Comparison of ENCODE assay signal across 8 cellular contexts in the genomic region with DNA sequence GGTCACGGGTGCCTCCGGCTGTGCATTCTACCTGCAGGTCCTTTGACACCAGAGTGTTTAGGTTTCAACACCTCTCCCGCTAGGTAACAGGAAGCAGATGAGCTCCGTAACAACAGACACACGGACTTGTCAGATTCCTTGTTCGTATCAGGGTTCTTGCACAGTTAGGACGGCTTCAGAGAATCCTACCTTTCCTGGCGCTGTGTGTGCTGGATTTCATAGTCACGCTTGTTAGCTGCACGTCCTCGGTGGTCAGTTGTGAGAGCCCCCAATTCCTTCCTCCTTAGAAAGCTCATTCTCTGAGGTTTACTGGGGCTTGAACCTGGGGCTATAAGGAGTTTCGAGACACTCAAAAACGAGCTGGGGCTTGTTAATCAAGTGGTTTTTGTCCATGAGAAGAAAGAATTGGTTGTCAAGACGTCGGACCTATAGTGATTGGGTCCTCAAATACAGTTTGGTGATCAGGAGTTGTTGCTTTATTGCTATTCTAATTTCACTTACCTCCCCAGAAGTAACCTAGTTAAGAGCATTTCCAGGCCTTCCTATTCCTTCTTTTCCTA. TPM values are rescaled to one million over a fixed set of nuclear protein-coding genes. Genes with fewer than 3 reads are reported as not detected.
DNase-seq lines count a peak whose midpoint lies in the region; ATAC-seq, FAIRE-seq and TF ChIP-seq lines count a peak whose summit lies in the region.

No MANE protein-coding gene starts in this region.

- H4K20me1 ChIP-seq in OCI-LY7 (ENCODE audit: insufficient read depth, low read length), result no peaks in the 10 kb centered on the region

- peak overlapping the region; percentile 98 for H3K27ac Mint-ChIP-seq in activated CD4-positive, alpha-beta T cell treated with anti-CD3 and anti-CD28 coated beads for 36 hours
- peak overlapping the region; percentile 97 for H3K27ac Mint-ChIP-seq in endothelial cell (ENCODE audit: unreplicated experiment)

- H3K4me2 ChIP-seq in OCI-LY7 (ENCODE audit: low read length), result peak overlapping the region; percentile 82

- TSS peak; percentile 68 for BruUV-seq in OCI-LY7 (replicated peaks; lab: Mats Ljungman, UMichigan)

- no peak for DNase-seq in activated CD4-positive, alpha-beta T cell treated with anti-CD3 and anti-CD28 coated beads for 36 hours
- no peak for DNase-seq in activated CD4-positive, alpha-beta T cell treated with anti-CD3 and anti-CD28 coated beads for 48 hours
- peak; percentile 29 for DNase-seq in OCI-LY7 (ENCODE audit: low spot score)
- no peak for DNase-seq in endothelial cell (ENCODE audit: low spot score)
- DNase-seq in SKM-1 (lab: John Stamatoyannopoulos, UW; ENCODE audit: unreplicated experiment), result no peak
- DNase-seq in HTR-8/SVneo (ENCODE audit: insufficient read length, low spot score), result no peak

- POLR2A ChIA-PET in activated CD4-positive, alpha-beta T cell treated with anti-CD3 and anti-CD28 coated beads for 36 hours (lab: Charles Lee), result interaction anchor here (0.6 to 3.4 kb wide), 13 partner anchors 18 to 552 kb away, joined by 3 to 18 read pairs (median 4); a partner anchor contains a TSS
- POLR2A ChIA-PET in OCI-LY7 (lab: Charles Lee), result interaction anchor here (0.6 to 3.6 kb wide), 14 partner anchors 10 to 275 kb away, joined by 3 to 25 read pairs (median 4); a partner anchor contains a TSS

- no peak for FAIRE-seq in HTR-8/SVneo (lab: Jason Lieb, UNC)

- ATAC-seq in activated CD4-positive, alpha-beta T cell treated with anti-CD3 and anti-CD28 coated beads for 36 hours, result no peak
- ATAC-seq in HG03520 (IDR thresholded peaks at IDR 0.05; ENCODE audit: unreplicated experiment), result no peak

- H3K27me3 Mint-ChIP-seq in activated CD4-positive, alpha-beta T cell treated with anti-CD3 and anti-CD28 coated beads for 36 hours, result no peaks in the 10 kb centered on the region
- peaks cover 6% of the 10 kb centered on the region for H3K27me3 Mint-ChIP-seq in endothelial cell (ENCODE audit: unreplicated experiment)

- CTCF ChIA-PET in activated CD4-positive, alpha-beta T cell treated with anti-CD3 and anti-CD28 coated beads for 36 hours (lab: Charles Lee), result interaction anchor here (0.6 to 2.9 kb wide), 8 partner anchors 24 to 44 kb away, joined by 3 to 22 read pairs (median 4); a partner anchor contains a TSS
- CTCF ChIA-PET in OCI-LY7 (lab: Charles Lee; ENCODE audit: unreplicated experiment), result interaction anchor here (0.5 to 2.4 kb wide), 3 partner anchors 33 to 239 kb away, joined by 3 to 10 read pairs (median 4); a partner anchor contains a TSS

- H3K27ac ChIP-seq in OCI-LY7 (ENCODE audit: low read depth, low read length, poor library complexity, severe bottlenecking) (peak overlapping the region; percentile 54), neutrophil (peak overlapping the region; percentile 86)

- H3K36me3 ChIP-seq in OCI-LY7 (ENCODE audit: insufficient read depth, low read length) (peaks cover 5% of the 10 kb centered on the region), neutrophil (peaks cover 6% of the 10 kb centered on the region)

- no peaks in the 10 kb centered on the region for H3K9me3 Mint-ChIP-seq in activated CD4-positive, alpha-beta T cell treated with anti-CD3 and anti-CD28 coated beads for 36 hours (ENCODE audit: low read depth)
- H3K9me3 Mint-ChIP-seq in endothelial cell (ENCODE audit: unreplicated experiment), result no peaks in the 10 kb centered on the region

- H3K9me3 ChIP-seq in OCI-LY7 (ENCODE audit: low read length), result peaks cover 5% of the 10 kb centered on the region; the same call in 1 of the 2 replicates
- no peaks in the 10 kb centered on the region for H3K9me3 ChIP-seq in neutrophil

- peaks cover 44% of the 10 kb centered on the region for H3K36me3 Mint-ChIP-seq in activated CD4-positive, alpha-beta T cell treated with anti-CD3 and anti-CD28 coated beads for 36 hours (ENCODE audit: low read depth)
- peaks cover 2% of the 10 kb centered on the region for H3K36me3 Mint-ChIP-seq in endothelial cell (ENCODE audit: low read depth, unreplicated experiment)

- no peaks in the 10 kb centered on the region for H3K9me2 ChIP-seq in OCI-LY7 (ENCODE audit: insufficient read depth, low read length)

- intact Hi-C loops in activated CD4-positive, alpha-beta T cell treated with anti-CD3 and anti-CD28 coated beads for 36 hours (cut with DNase I, micrococcal nuclease), result loop anchor here in 1 of 2 experiments (2.0 to 10.0 kb wide), 4 partner anchors 447 to 868 kb away; a partner anchor contains a TSS
- intact Hi-C loops in OCI-LY7 (cut with micrococcal nuclease; ENCODE audit: unreplicated experiment), result loop anchor here (1.0 to 5.0 kb wide), 3 partner anchors 38 to 103 kb away; no protein-coding TSS in a partner anchor

- H3K4me3 Mint-ChIP-seq in activated CD4-positive, alpha-beta T cell treated with anti-CD3 and anti-CD28 coated beads for 36 hours, result peak overlapping the region; percentile 99
- H3K4me3 Mint-ChIP-seq in endothelial cell (ENCODE audit: unreplicated experiment), result peak overlapping the region; percentile 92

- H3K4me3 ChIP-seq in OCI-LY7 (ENCODE audit: low read depth, low read length, poor library complexity, severe bottlenecking), result peak overlapping the region; percentile 69
- peak overlapping the region; percentile 73 to 93 for H3K4me3 ChIP-seq in neutrophil (ENCODE audit: low read depth in 1 of 2, low read length in 1 of 2)

- H3K4me1 ChIP-seq in OCI-LY7 (ENCODE audit: insufficient read depth, low read length, poor library complexity, severe bottlenecking), result peaks cover 64% of the 10 kb centered on the region
- H3K4me1 ChIP-seq in neutrophil (ENCODE audit: control insufficient read depth in 1 of 2, insufficient read depth in 1 of 2, low read depth in 1 of 2, low read length in 1 of 2), result peaks cover 20 to 23% of the 10 kb centered on the region in 2 experiments

- H2AFZ ChIP-seq in OCI-LY7 (ENCODE audit: low read length), result peak overlapping the region; percentile 77

- no peaks in the 10 kb centered on the region for H3K27me3 ChIP-seq in neutrophil

- peaks cover 41% of the 10 kb centered on the region for H3K4me1 Mint-ChIP-seq in activated CD4-positive, alpha-beta T cell treated with anti-CD3 and anti-CD28 coated beads for 36 hours
- H3K4me1 Mint-ChIP-seq in endothelial cell (ENCODE audit: unreplicated experiment), result peaks cover 21% of the 10 kb centered on the region

- TF ChIP-seq CTCF in OCI-LY7 (conservative IDR thresholded peaks at IDR 0.05; ENCODE audit: low read length) (no peak), endothelial cell (IDR thresholded peaks at IDR 0.05; ENCODE audit: unreplicated experiment) (no peak), neutrophil (IDR thresholded peaks at IDR 0.05) (no peak)

- H3K79me2 ChIP-seq in OCI-LY7 (ENCODE audit: insufficient read depth, low read depth, low read length), result no peaks in the 10 kb centered on the region

RNA-seq across cellular contexts. Expression of a gene that starts 0.7 kb away (rescaled TPM):
- total RNA-seq in activated CD4-positive, alpha-beta T cell treated with anti-CD3 and anti-CD28 coated beads for 36 hours, result 100 to 1,000 TPM; 159 to 178 TPM
- 15.6 and 19.9 TPM in 2 replicates for total RNA-seq in OCI-LY7 (2014; rRNA removed; shearing (Covaris generic))
- total RNA-seq in OCI-LY7 (2022), result 36.0 and 39.4 TPM in 2 replicates
- total RNA-seq in endothelial cell (ENCODE audit: unreplicated experiment), result 64.4 TPM

RNA-seq across cellular contexts. Expression of a gene that starts 29.2 kb away (rescaled TPM):
- 1 to 10 TPM; 4.1 to 5.9 TPM for total RNA-seq in activated CD4-positive, alpha-beta T cell treated with anti-CD3 and anti-CD28 coated beads for 36 hours
- total RNA-seq in OCI-LY7 (2014; rRNA removed; shearing (Covaris generic)), result not detected in 2 replicates
- total RNA-seq in OCI-LY7 (2022), result not detected in 2 replicates
- 10.7 TPM for total RNA-seq in endothelial cell (ENCODE audit: unreplicated experiment)

RNA-seq across cellular contexts. Expression of a gene that starts 33.2 kb away (rescaled TPM):
- 10 to 100 TPM; 10.2 to 11.2 TPM for total RNA-seq in activated CD4-positive, alpha-beta T cell treated with anti-CD3 and anti-CD28 coated beads for 36 hours
- 24.5 TPM in 2 replicates for total RNA-seq in OCI-LY7 (2014; rRNA removed; shearing (Covaris generic))
- 24.2 and 26.5 TPM in 2 replicates for total RNA-seq in OCI-LY7 (2022)
- total RNA-seq in endothelial cell (ENCODE audit: unreplicated experiment), result 52.3 TPM

RNA-seq across cellular contexts. Expression of a gene that starts 38.8 kb away (rescaled TPM):
- 10 to 100 TPM; 74.9 to 76.5 TPM for total RNA-seq in activated CD4-positive, alpha-beta T cell treated with anti-CD3 and anti-CD28 coated beads for 36 hours
- total RNA-seq in OCI-LY7 (2014; rRNA removed; shearing (Covaris generic)), result 116 and 136 TPM in 2 replicates
- total RNA-seq in OCI-LY7 (2022) (126 and 135 TPM in 2 replicates), endothelial cell (ENCODE audit: unreplicated experiment) (78.7 TPM)

RNA-seq across cellular contexts. Expression of a gene that starts 42.4 kb away (rescaled TPM):
- total RNA-seq in activated CD4-positive, alpha-beta T cell treated with anti-CD3 and anti-CD28 coated beads for 36 hours, result 10 to 100 TPM in 1 of 2 experiments, 1 to 10 TPM in 1; 9.5 to 13.3 TPM
- total RNA-seq in OCI-LY7 (2014; rRNA removed; shearing (Covaris generic)), result 6.2 and 7.7 TPM in 2 replicates
- total RNA-seq in OCI-LY7 (2022), result 14.4 and 14.7 TPM in 2 replicates
- total RNA-seq in endothelial cell (ENCODE audit: unreplicated experiment), result 61.2 TPM
